8 cellular contexts compared by ENCODE assay signal in genomic region chr7:99504603-99505323, GRCh38. TPM values are rescaled to one million over a fixed set of nuclear protein-coding genes. Genes with fewer than 3 reads are reported as not detected.
A peak's percentile ranks its signal among the peaks of the same experiment; 100 is the strongest.
DNase-seq lines count a peak whose midpoint lies in the region; ATAC-seq, FAIRE-seq and TF ChIP-seq lines count a peak whose summit lies in the region.

Gene ZKSCAN5 (plus strand): TSS chr7:99504662. CDS start chr7:99506045, 1,383 bp downstream.

- no peaks in the 10 kb centered on the region for H3K36me3 ChIP-seq in right atrium auricular region
- peaks cover 0 to 5% of the 10 kb centered on the region in 2 donors for H3K36me3 ChIP-seq in psoas muscle (ENCODE audit: insufficient read depth in 1 of 2, low read depth in 1 of 2)

- peaks cover 22% of the 10 kb centered on the region for H3K36me3 Mint-ChIP-seq in T-helper 1 cell treated with Interleukin-12 subunit alpha and Interleukin-12 subunit beta and Interleukin-4 antibody, amounts not matched to agents 30 μg/mL and 1 μg/mL, for 36 hours (ENCODE audit: low read depth)

- H3K4me3 ChIP-seq in right atrium auricular region: peak within 1 kb of the TSS; percentile 71 to 83
- H3K4me3 ChIP-seq in psoas muscle: peak within 1 kb of the TSS; percentile 92

- H3K4me3 Mint-ChIP-seq in T-helper 1 cell treated with Interleukin-12 subunit alpha and Interleukin-12 subunit beta and Interleukin-4 antibody, amounts not matched to agents 30 μg/mL and 1 μg/mL, for 36 hours: peak within 1 kb of the TSS; percentile 96

- TF ChIP-seq CTCF in right atrium auricular region (IDR thresholded peaks at IDR 0.05) (no peak), psoas muscle (IDR thresholded peaks at IDR 0.05) (no peak)

- peaks cover 20% of the 10 kb centered on the region for H3K4me1 Mint-ChIP-seq in T-helper 1 cell treated with Interleukin-12 subunit alpha and Interleukin-12 subunit beta and Interleukin-4 antibody, amounts not matched to agents 30 μg/mL and 1 μg/mL, for 36 hours (ENCODE audit: low read depth)

- H3K27ac Mint-ChIP-seq in T-helper 1 cell treated with Interleukin-12 subunit alpha and Interleukin-12 subunit beta and Interleukin-4 antibody, amounts not matched to agents 30 μg/mL and 1 μg/mL, for 36 hours: peak within 1 kb of the TSS; percentile 96

- intact Hi-C loops in psoas muscle (cut with DNase I): loop anchor here (2.0 to 5.0 kb wide), 4 partner anchors 37 to 113 kb away; partner anchors contain the start of genes ATP5MF (in 1 of the 2), FAM200A (in 1 of the 2), ZNF655 (in 1 of the 2) and ZSCAN25 (in 1 of the 2)

- H3K27me3 ChIP-seq in right atrium auricular region (no peaks in the 10 kb centered on the region), psoas muscle (ENCODE audit: insufficient read depth in 3 of 3, low read length in 2 of 3) (no peaks in the 10 kb centered on the region)

- peak; percentile 61 for FAIRE-seq in urothelium cell line (lab: Jason Lieb, UNC)

- peak within 1 kb of the TSS; percentile 99 for H3K27ac ChIP-seq in angular gyrus (ENCODE audit: low read depth, low read length)
- H3K27ac ChIP-seq in right atrium auricular region: peak within 1 kb of the TSS; percentile 94
- peak within 1 kb of the TSS; percentile 99 for H3K27ac ChIP-seq in psoas muscle

- H3K9me3 ChIP-seq in right atrium auricular region (no peaks in the 10 kb centered on the region), psoas muscle (no peaks in the 10 kb centered on the region)

- DNase-seq in NCI-H1694 treated with DMSO at 0.1 percent for 48 hours (lab: John Stamatoyannopoulos, UW) (peak; percentile 97), right atrium auricular region (ENCODE audit: low spot score) (peak; percentile 99), psoas muscle (peak; percentile 99), urothelium cell line (ENCODE audit: low spot score) (peak; percentile 98)

- H3K27me3 Mint-ChIP-seq in T-helper 1 cell treated with Interleukin-12 subunit alpha and Interleukin-12 subunit beta and Interleukin-4 antibody, amounts not matched to agents 30 μg/mL and 1 μg/mL, for 36 hours (ENCODE audit: low read depth): no peaks in the 10 kb centered on the region

- H3K9me3 Mint-ChIP-seq in T-helper 1 cell treated with Interleukin-12 subunit alpha and Interleukin-12 subunit beta and Interleukin-4 antibody, amounts not matched to agents 30 μg/mL and 1 μg/mL, for 36 hours: peaks cover 3% of the 10 kb centered on the region

- peaks cover 0 to 35% of the 10 kb centered on the region in 2 donors for H3K4me1 ChIP-seq in right atrium auricular region
- H3K4me1 ChIP-seq in psoas muscle: peaks cover 33% of the 10 kb centered on the region

- ATAC-seq in GM18498 (IDR thresholded peaks at IDR 0.05; ENCODE audit: unreplicated experiment) (peak; percentile 82), HG02885 (IDR thresholded peaks at IDR 0.05; ENCODE audit: poor library complexity, unreplicated experiment) (peak; percentile 84), psoas muscle (peak; percentile 93 to 95 (median 94))

- WGBS in psoas muscle, 3 donors: 0% methylated on average over 49 to 53 of the region's 53 CpGs

RNA-seq across cellular contexts. Expression of gene ZKSCAN5, which starts in this region (rescaled TPM):
- total RNA-seq in right atrium auricular region (1 to 10 TPM; 5.4 to 6.3 TPM), psoas muscle (1 to 10 TPM; 7.3 to 9.6 (median 9.4) TPM)
- polyA plus RNA-seq in psoas muscle: 10 to 100 TPM in 1 of 3 donors, 1 to 10 TPM in 2; 3.1 to 15.4 (median 4.3) TPM

Comparison
In these comparisons a context has a peak if more than half of its experiments do, and no peak if none do; other contexts are left out.
1. Peak in every context shown above with its lines: DNase-seq, ATAC-seq, H3K4me3 ChIP-seq and H3K27ac ChIP-seq.